8 cellular contexts compared by ENCODE assay signal in the genomic region with DNA sequence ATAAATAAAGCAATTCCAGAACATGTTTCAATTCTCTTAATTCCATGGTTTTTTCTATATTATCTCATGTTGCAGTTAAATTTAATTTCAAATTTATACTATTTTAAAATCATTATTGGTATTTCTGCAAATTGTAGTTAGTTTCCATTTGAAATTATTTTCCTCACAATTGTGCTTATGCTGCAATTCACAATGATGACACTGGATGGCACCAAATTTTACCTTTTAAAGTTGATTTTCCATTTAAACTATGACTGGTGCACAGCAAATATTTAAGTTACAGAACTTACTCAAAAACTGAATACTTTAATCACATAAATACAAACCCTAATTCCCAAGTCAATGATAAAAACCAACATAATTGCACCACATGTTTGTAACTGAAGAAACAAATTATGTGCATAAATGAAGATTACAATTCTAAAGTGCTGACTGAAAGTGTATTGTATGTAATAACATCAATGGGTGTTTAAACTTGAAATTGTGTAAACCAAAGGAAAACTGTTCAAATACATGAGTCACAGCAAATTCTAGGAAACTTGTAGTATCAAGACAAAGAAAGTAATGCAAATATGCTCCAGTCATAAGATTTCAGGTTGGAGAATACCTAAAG.
A peak's percentile ranks its signal among the peaks of the same experiment; 100 is the strongest.
DNase-seq lines count a peak whose midpoint lies in the region; ATAC-seq and TF ChIP-seq lines count a peak whose summit lies in the region.

No MANE protein-coding gene starts in this region.

- ATAC-seq in GM18519 (IDR thresholded peaks at IDR 0.05; ENCODE audit: low FRiP score, unreplicated experiment) = peak; percentile 56
- ATAC-seq in GM19452 (IDR thresholded peaks at IDR 0.05; ENCODE audit: unreplicated experiment) = no peak

- no peaks in the 10 kb centered on the region for H3K4me1 Mint-ChIP-seq in endothelial cell (ENCODE audit: unreplicated experiment)

- no peaks in the 10 kb centered on the region for H3K9me3 ChIP-seq in AG04450 (ENCODE audit: control insufficient read depth, insufficient read depth, low read length)

- CTCF ChIA-PET in AG04450 (lab: Charles Lee) = interaction anchor here (0.5 to 3.0 kb wide), 8 partner anchors 9 to 314 kb away, joined by 3 to 15 read pairs (median 6); no protein-coding TSS in a partner anchor

- POLR2A ChIA-PET in AG04450 (lab: Yijun Ruan, JAX) = no interaction called here

- no peaks in the 10 kb centered on the region for H3K27me3 Mint-ChIP-seq in endothelial cell (ENCODE audit: unreplicated experiment)

- no peaks in the 10 kb centered on the region for H3K36me3 Mint-ChIP-seq in endothelial cell (ENCODE audit: low read depth, unreplicated experiment)

- H3K27ac ChIP-seq in AG04450 (ENCODE audit: low read depth, low read length) = no peak overlapping the region

- DNase-seq in AG04450 (ENCODE audit: low read depth, low spot score) (no peak), NCI-H345 treated with DMSO at 0.1 percent for 48 hours (lab: John Stamatoyannopoulos, UW; ENCODE audit: unreplicated experiment) (peak; percentile 14), endothelial cell (ENCODE audit: low spot score) (no peak), retinal pigment epithelial cell (ENCODE audit: low read depth) (no peak), SHP77 (lab: John Stamatoyannopoulos, UW) (no peak), activated gamma-delta T cell (lab: John Stamatoyannopoulos, UW) (no peak)

- H3K4me3 Mint-ChIP-seq in endothelial cell (ENCODE audit: unreplicated experiment) = no peak overlapping the region

- TF ChIP-seq CTCF in AG04450 (IDR thresholded peaks at IDR 0.05; ENCODE audit: low read depth, low read length) (peak; percentile 69), endothelial cell (IDR thresholded peaks at IDR 0.05; ENCODE audit: unreplicated experiment) (peak; percentile 85), retinal pigment epithelial cell (conservative IDR thresholded peaks at IDR 0.05; ENCODE audit: low read depth, low read length) (peak; percentile 68)

- H3K27ac Mint-ChIP-seq in endothelial cell (ENCODE audit: unreplicated experiment) = no peak overlapping the region

- H3K27me3 ChIP-seq in AG04450 (ENCODE audit: control insufficient read depth, insufficient read depth, low read length) = no peaks in the 10 kb centered on the region

- H3K9me3 Mint-ChIP-seq in endothelial cell (ENCODE audit: unreplicated experiment) = no peaks in the 10 kb centered on the region

- H3K4me3 ChIP-seq in AG04450 (ENCODE audit: low read depth, low read length) (no peak overlapping the region), retinal pigment epithelial cell (ENCODE audit: low read length) (no peak overlapping the region)
